Comparison of ENCODE assay signal across 1 cellular context in the genomic region with DNA sequence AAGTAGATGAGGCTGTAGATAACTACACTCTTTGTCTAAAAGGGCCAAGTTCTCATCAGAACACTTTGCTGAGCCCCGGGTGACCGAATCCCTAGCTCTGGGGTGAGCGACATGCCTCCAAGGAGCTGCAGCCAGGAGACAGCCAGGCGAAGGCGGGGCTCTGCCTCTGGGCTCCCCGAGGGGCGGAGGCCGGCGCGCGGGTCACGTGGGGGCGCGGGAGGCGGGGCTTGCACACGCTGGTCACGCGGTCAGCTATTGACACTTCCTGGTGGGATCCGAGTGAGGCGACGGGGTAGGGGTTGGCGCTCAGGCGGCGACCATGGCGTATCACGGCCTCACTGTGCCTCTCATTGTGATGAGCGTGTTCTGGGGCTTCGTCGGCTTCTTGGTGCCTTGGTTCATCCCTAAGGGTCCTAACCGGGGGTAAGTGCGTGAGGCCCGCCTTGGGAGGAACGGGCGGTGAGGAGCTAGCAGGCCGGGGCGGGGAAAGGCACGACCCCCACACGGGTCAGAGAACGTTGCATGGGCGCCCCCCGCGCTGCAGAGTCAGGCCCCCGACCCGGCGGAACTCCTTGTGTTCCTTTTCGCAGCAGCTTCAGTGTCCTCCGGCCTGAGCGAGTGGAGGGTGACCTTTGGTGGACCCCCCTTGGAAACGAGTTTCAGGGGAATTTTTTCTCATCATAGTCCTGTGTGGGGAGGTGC.
A peak's percentile ranks its signal among the peaks of the same experiment; 100 is the strongest.
TF ChIP-seq lines count a peak whose summit lies in the region.

ATP6V0E1 (plus strand) TSS at position 230 of the 702 bp plus-strand sequence; CDS start at position 320, 90 bp downstream.

TF ChIP-seq in HepG2, 621 proteins besides CTCF, POLR2A, EP300 and RAD21 (continued from another document and continues in another):
- TF ChIP-seq ZNF557 (CRISPR knock-in tag; IDR thresholded peaks at IDR 0.05) (no peak), JDP2 (CRISPR knock-in tag; IDR thresholded peaks at IDR 0.05; ENCODE audit: borderline replicate concordance) (no peak), TAF15 (IDR thresholded peaks at IDR 0.05; ENCODE audit: low read depth, low read length, poor library complexity, severe bottlenecking) (no peak), ZNF264 (CRISPR knock-in tag; IDR thresholded peaks at IDR 0.05) (peak; percentile 21; the same call in 1 of the 2 replicates), AHR (CRISPR knock-in tag; IDR thresholded peaks at IDR 0.05) (no peak), KDM5B (CRISPR knock-in tag; IDR thresholded peaks at IDR 0.05; ENCODE audit: borderline replicate concordance) (no peak), ZNF446 (CRISPR knock-in tag; IDR thresholded peaks at IDR 0.05) (no peak), ZBTB7A (CRISPR knock-in tag; IDR thresholded peaks at IDR 0.05) (peak; percentile 79), HMG20A (CRISPR knock-in tag; IDR thresholded peaks at IDR 0.05; ENCODE audit: borderline replicate concordance) (no peak), ZNF3 (CRISPR knock-in tag; IDR thresholded peaks at IDR 0.05) (no peak), ZKSCAN5 (CRISPR knock-in tag; IDR thresholded peaks at IDR 0.05) (no peak), ZNF329 (CRISPR knock-in tag; IDR thresholded peaks at IDR 0.05; ENCODE audit: low read depth) (0 out of 2 replicates have a peak, but pooled peaks have one; percentile 28), ZNF253 (CRISPR knock-in tag; IDR thresholded peaks at IDR 0.05; ENCODE audit: borderline replicate concordance) (no peak), SMAD3 (CRISPR knock-in tag; IDR thresholded peaks at IDR 0.05) (no peak), HES4 (CRISPR knock-in tag; IDR thresholded peaks at IDR 0.05; ENCODE audit: borderline replicate concordance) (0 out of 2 replicates have a peak, but pooled peaks have one; percentile 38), ZNF878 (CRISPR knock-in tag; IDR thresholded peaks at IDR 0.05) (no peak), TERF1 (CRISPR knock-in tag; IDR thresholded peaks at IDR 0.05) (no peak), ZNF292 (CRISPR knock-in tag; IDR thresholded peaks at IDR 0.05; ENCODE audit: borderline replicate concordance, low read depth) (no peak), ZBTB1 (CRISPR knock-in tag; IDR thresholded peaks at IDR 0.05; ENCODE audit: borderline replicate concordance) (no peak), TOPORS (CRISPR knock-in tag; IDR thresholded peaks at IDR 0.05) (0 out of 2 replicates have a peak, but pooled peaks have one; percentile 2), ZNF737 (CRISPR knock-in tag; IDR thresholded peaks at IDR 0.05; ENCODE audit: borderline replicate concordance) (no peak), ZNF350 (CRISPR knock-in tag; IDR thresholded peaks at IDR 0.05; ENCODE audit: borderline replicate concordance, low read depth) (peak; percentile 83), ZNF629 (CRISPR knock-in tag; conservative IDR thresholded peaks at IDR 0.05) (no peak), HBP1 (CRISPR knock-in tag; IDR thresholded peaks at IDR 0.05; ENCODE audit: low read depth) (peak; percentile 71), ZNF780A (CRISPR knock-in tag; IDR thresholded peaks at IDR 0.05) (no peak), TARDBP (CRISPR knock-in tag; IDR thresholded peaks at IDR 0.05) (no peak), ZFP36L1 (CRISPR knock-in tag; IDR thresholded peaks at IDR 0.05) (no peak), BCL3 (CRISPR knock-in tag; IDR thresholded peaks at IDR 0.05) (no peak), ATF6 (CRISPR knock-in tag; conservative IDR thresholded peaks at IDR 0.05) (no peak), SNAI1 (CRISPR knock-in tag; IDR thresholded peaks at IDR 0.05; ENCODE audit: borderline replicate concordance) (0 out of 2 replicates have a peak, but pooled peaks have one; percentile 5), CC2D1A (CRISPR knock-in tag; IDR thresholded peaks at IDR 0.05) (no peak), TCF7 (IDR thresholded peaks at IDR 0.05; ENCODE audit: low read depth) (no peak), ADNP (CRISPR knock-in tag; IDR thresholded peaks at IDR 0.05) (no peak), ZNF724P (CRISPR knock-in tag; IDR thresholded peaks at IDR 0.05; ENCODE audit: borderline replicate concordance) (no peak), YY1 (IDR thresholded peaks at IDR 0.05; ENCODE audit: insufficient read depth, insufficient replicate concordance, low read depth, low read length) (peak; percentile 55), CENPT (CRISPR knock-in tag; IDR thresholded peaks at IDR 0.05; ENCODE audit: low read depth) (no peak), NFIC (IDR thresholded peaks at IDR 0.05; ENCODE audit: low read length) (no peak), ZKSCAN8 (CRISPR knock-in tag; IDR thresholded peaks at IDR 0.05; ENCODE audit: borderline replicate concordance) (no peak; the same call in 1 of the 2 replicates), FOXK2 (IDR thresholded peaks at IDR 0.05) (peak; percentile 66), NFATC3 (CRISPR knock-in tag; IDR thresholded peaks at IDR 0.05) (peak; percentile 26; the same call in 1 of the 2 replicates), RBAK (CRISPR knock-in tag; IDR thresholded peaks at IDR 0.05) (no peak), ZNF788 (CRISPR knock-in tag; IDR thresholded peaks at IDR 0.05; ENCODE audit: borderline replicate concordance) (no peak; the same call in 1 of the 2 replicates)
- TF ChIP-seq, protein P1, sequence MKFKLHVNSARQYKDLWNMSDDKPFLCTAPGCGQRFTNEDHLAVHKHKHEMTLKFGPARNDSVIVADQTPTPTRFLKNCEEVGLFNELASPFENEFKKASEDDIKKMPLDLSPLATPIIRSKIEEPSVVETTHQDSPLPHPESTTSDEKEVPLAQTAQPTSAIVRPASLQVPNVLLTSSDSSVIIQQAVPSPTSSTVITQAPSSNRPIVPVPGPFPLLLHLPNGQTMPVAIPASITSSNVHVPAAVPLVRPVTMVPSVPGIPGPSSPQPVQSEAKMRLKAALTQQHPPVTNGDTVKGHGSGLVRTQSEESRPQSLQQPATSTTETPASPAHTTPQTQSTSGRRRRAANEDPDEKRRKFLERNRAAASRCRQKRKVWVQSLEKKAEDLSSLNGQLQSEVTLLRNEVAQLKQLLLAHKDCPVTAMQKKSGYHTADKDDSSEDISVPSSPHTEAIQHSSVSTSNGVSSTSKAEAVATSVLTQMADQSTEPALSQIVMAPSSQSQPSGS (CRISPR knock-in tag; IDR thresholded peaks at IDR 0.05), result peak; percentile 41; the same call in 1 of the 2 replicates
- TF ChIP-seq, protein P2, sequence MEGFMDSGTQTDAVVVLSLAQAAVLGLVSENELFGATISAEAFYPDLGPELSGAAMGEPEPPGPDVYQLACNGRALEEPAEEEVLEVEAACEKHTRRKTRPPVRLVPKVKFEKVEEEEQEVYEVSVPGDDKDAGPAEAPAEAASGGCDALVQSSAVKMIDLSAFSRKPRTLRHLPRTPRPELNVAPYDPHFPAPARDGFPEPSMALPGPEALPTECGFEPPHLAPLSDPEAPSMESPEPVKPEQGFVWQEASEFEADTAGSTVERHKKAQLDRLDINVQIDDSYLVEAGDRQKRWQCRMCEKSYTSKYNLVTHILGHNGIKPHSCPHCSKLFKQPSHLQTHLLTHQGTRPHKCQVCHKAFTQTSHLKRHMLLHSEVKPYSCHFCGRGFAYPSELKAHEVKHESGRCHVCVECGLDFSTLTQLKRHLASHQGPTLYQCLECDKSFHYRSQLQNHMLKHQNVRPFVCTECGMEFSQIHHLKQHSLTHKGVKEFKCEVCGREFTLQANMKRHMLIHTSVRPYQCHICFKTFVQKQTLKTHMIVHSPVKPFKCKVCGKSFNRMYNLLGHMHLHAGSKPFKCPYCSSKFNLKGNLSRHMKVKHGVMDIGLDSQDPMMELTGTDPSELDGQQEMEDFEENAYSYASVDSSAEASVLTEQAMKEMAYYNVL (CRISPR knock-in tag; IDR thresholded peaks at IDR 0.05; ENCODE audit: borderline replicate concordance), result no peak
- TF ChIP-seq, protein P3, sequence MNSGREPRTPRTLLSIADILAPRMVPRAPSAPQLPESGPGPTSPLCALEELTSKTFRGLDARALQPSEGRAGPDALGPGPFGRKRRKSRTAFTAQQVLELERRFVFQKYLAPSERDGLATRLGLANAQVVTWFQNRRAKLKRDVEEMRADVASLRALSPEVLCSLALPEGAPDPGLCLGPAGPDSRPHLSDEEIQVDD (CRISPR knock-in tag; IDR thresholded peaks at IDR 0.05; ENCODE audit: borderline replicate concordance), result no peak
- TF ChIP-seq, protein P4, sequence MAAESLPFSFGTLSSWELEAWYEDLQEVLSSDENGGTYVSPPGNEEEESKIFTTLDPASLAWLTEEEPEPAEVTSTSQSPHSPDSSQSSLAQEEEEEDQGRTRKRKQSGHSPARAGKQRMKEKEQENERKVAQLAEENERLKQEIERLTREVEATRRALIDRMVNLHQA (CRISPR knock-in tag; IDR thresholded peaks at IDR 0.05), result no peak
- TF ChIP-seq, protein P5, sequence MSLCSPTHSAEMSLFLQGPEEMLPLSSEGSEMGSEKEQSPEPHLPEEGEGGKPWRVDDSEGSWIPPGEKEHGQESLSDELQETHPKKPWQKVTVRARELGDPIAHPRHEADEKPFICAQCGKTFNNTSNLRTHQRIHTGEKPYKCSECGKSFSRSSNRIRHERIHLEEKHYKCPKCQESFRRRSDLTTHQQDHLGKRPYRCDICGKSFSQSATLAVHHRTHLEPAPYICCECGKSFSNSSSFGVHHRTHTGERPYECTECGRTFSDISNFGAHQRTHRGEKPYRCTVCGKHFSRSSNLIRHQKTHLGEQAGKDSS (CRISPR knock-in tag; IDR thresholded peaks at IDR 0.05; ENCODE audit: borderline replicate concordance, low read depth), result no peak; the same call in 1 of the 2 replicates
- TF ChIP-seq, protein P6, sequence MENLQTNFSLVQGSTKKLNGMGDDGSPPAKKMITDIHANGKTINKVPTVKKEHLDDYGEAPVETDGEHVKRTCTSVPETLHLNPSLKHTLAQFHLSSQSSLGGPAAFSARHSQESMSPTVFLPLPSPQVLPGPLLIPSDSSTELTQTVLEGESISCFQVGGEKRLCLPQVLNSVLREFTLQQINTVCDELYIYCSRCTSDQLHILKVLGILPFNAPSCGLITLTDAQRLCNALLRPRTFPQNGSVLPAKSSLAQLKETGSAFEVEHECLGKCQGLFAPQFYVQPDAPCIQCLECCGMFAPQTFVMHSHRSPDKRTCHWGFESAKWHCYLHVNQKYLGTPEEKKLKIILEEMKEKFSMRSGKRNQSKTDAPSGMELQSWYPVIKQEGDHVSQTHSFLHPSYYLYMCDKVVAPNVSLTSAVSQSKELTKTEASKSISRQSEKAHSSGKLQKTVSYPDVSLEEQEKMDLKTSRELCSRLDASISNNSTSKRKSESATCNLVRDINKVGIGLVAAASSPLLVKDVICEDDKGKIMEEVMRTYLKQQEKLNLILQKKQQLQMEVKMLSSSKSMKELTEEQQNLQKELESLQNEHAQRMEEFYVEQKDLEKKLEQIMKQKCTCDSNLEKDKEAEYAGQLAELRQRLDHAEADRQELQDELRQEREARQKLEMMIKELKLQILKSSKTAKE (CRISPR knock-in tag; IDR thresholded peaks at IDR 0.05; ENCODE audit: borderline replicate concordance), result no peak
